In the genomic region with DNA sequence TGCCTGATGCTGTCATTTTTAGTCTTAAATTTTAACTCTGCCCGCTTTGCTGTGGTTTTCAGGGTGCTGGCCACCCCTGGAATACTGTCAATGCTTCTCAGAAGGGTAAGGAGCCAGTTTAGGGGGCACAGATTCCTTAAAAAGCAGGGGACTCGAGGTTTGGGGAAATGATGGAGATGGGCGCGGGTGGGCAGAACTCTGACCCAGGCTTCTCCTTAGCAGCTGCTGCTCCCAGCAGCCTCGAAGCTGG, we compare ENCODE assay signal across 1 cellular context.
TF ChIP-seq lines count a peak whose summit lies in the region.

No MANE protein-coding gene starts in this region.

TF ChIP-seq in K562, 482 proteins besides CTCF, POLR2A, EP300 and RAD21 (continued from another document):
- TF ChIP-seq, protein P1, sequence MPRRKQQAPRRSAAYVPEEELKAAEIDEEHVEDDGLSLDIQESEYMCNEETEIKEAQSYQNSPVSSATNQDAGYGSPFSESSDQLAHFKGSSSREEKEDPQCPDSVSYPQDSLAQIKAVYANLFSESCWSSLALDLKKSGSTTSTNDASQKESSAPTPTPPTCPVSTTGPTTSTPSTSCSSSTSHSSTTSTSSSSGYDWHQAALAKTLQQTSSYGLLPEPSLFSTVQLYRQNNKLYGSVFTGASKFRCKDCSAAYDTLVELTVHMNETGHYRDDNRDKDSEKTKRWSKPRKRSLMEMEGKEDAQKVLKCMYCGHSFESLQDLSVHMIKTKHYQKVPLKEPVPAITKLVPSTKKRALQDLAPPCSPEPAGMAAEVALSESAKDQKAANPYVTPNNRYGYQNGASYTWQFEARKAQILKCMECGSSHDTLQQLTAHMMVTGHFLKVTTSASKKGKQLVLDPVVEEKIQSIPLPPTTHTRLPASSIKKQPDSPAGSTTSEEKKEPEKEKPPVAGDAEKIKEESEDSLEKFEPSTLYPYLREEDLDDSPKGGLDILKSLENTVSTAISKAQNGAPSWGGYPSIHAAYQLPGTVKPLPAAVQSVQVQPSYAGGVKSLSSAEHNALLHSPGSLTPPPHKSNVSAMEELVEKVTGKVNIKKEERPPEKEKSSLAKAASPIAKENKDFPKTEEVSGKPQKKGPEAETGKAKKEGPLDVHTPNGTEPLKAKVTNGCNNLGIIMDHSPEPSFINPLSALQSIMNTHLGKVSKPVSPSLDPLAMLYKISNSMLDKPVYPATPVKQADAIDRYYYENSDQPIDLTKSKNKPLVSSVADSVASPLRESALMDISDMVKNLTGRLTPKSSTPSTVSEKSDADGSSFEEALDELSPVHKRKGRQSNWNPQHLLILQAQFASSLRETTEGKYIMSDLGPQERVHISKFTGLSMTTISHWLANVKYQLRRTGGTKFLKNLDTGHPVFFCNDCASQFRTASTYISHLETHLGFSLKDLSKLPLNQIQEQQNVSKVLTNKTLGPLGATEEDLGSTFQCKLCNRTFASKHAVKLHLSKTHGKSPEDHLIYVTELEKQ (CRISPR knock-in tag; IDR thresholded peaks at IDR 0.05) = no peak
- TF ChIP-seq, protein P2, sequence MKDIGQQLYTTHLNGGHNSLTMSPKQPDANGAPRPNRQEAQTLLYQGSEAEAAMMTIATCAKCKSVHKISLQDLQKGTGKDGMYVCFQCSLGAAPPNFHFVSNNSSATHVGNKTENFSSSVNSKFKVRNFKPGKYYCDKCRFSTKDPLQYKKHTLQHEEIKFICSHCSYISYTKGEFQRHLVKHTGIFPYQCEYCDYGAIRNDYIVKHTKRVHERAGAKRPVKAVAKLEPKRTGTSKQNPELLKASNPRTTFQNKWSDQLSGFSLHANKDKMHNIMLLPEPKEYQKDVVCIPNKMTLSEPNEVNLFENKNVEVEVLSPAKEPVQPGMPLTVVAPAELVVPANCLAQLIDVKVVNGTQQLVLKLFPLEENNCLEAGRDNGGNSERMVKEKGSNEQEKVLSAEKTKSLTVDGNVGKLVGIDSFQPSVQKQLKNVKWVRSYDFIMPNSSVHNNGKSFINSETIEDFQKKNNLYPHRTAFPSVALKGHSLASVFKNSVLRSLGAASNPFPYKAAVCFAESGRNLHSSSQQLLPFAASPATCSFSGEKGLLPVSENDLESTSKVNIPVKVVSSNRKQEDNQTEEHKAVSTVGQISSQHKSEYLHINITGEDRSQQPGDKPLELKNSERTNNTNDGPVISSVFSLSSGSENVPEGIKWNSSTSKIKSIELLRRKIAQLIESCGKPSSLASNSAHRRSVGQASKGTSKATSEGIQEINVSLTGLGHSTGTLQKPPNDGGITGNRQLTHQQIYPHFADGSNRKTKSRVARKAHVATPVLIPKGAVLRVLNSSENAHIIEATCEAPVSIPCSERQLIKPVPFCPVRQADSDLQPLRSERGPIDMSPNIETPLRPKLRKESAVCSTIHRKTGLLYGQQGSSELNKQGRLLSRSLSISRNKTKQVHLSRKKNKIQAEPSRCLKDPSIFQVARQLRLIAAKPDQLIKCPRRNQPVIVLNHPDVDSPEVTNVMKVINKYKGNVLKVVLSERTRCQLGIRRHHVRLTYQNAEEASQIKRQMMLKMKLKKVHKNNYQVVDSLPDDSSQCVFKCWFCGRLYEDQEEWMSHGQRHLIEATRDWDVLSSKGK (CRISPR knock-in tag; IDR thresholded peaks at IDR 0.05) = no peak
- TF ChIP-seq CHCHD3 (CRISPR knock-in tag; IDR thresholded peaks at IDR 0.05) (no peak), BRD9 (IDR thresholded peaks at IDR 0.05; ENCODE audit: low read depth, partially characterized antibody) (no peak), ZNF121 (CRISPR knock-in tag; conservative IDR thresholded peaks at IDR 0.05) (no peak), ETV5 (CRISPR knock-in tag; IDR thresholded peaks at IDR 0.05; ENCODE audit: low read depth) (no peak), ZNF324 (CRISPR knock-in tag; IDR thresholded peaks at IDR 0.05) (no peak), ZNF696 (CRISPR knock-in tag; conservative IDR thresholded peaks at IDR 0.05) (no peak), ZNF224 (CRISPR knock-in tag; IDR thresholded peaks at IDR 0.05) (no peak), ZNF436 (CRISPR knock-in tag; IDR thresholded peaks at IDR 0.05) (no peak), SIN3A (IDR thresholded peaks at IDR 0.05; ENCODE audit: borderline replicate concordance in 2 of 2, control insufficient read depth in 1 of 2, low read depth in 2 of 2, low read length in 2 of 2) (0 out of 4 replicates have a peak, but pooled peaks of 1 of the 2 experiments have one; percentile 15), ZNF699 (CRISPR knock-in tag; IDR thresholded peaks at IDR 0.05; ENCODE audit: insufficient replicate concordance) (no peak), EHMT2 (IDR thresholded peaks at IDR 0.05) (no peak), HNRNPL (IDR thresholded peaks at IDR 0.05; ENCODE audit: low read depth, low read length) (no peak), CHD4 (IDR thresholded peaks at IDR 0.05; ENCODE audit: insufficient read depth, insufficient replicate concordance, low read depth, low read length, poor library complexity, severe bottlenecking) (no peak), STAT5B (CRISPR knock-in tag; IDR thresholded peaks at IDR 0.05) (no peak), ZFX (CRISPR knock-in tag; IDR thresholded peaks at IDR 0.05) (no peak)
- TF ChIP-seq, protein P3, sequence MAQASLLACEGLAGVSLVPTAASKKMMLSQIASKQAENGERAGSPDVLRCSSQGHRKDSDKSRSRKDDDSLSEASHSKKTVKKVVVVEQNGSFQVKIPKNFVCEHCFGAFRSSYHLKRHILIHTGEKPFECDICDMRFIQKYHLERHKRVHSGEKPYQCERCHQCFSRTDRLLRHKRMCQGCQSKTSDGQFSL (CRISPR knock-in tag; IDR thresholded peaks at IDR 0.05) = no peak
- TF ChIP-seq, protein P3 (tag; IDR thresholded peaks at IDR 0.05) = 0 out of 4 replicates have a peak, but pooled peaks of 1 of the 2 experiments have one; percentile 30
- TF ChIP-seq, protein P4, sequence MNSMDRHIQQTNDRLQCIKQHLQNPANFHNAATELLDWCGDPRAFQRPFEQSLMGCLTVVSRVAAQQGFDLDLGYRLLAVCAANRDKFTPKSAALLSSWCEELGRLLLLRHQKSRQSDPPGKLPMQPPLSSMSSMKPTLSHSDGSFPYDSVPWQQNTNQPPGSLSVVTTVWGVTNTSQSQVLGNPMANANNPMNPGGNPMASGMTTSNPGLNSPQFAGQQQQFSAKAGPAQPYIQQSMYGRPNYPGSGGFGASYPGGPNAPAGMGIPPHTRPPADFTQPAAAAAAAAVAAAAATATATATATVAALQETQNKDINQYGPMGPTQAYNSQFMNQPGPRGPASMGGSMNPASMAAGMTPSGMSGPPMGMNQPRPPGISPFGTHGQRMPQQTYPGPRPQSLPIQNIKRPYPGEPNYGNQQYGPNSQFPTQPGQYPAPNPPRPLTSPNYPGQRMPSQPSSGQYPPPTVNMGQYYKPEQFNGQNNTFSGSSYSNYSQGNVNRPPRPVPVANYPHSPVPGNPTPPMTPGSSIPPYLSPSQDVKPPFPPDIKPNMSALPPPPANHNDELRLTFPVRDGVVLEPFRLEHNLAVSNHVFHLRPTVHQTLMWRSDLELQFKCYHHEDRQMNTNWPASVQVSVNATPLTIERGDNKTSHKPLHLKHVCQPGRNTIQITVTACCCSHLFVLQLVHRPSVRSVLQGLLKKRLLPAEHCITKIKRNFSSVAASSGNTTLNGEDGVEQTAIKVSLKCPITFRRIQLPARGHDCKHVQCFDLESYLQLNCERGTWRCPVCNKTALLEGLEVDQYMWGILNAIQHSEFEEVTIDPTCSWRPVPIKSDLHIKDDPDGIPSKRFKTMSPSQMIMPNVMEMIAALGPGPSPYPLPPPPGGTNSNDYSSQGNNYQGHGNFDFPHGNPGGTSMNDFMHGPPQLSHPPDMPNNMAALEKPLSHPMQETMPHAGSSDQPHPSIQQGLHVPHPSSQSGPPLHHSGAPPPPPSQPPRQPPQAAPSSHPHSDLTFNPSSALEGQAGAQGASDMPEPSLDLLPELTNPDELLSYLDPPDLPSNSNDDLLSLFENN (IDR thresholded peaks at IDR 0.05; ENCODE audit: low read depth in 2 of 2, low read length in 2 of 2) = no peak
- TF ChIP-seq, protein P5, sequence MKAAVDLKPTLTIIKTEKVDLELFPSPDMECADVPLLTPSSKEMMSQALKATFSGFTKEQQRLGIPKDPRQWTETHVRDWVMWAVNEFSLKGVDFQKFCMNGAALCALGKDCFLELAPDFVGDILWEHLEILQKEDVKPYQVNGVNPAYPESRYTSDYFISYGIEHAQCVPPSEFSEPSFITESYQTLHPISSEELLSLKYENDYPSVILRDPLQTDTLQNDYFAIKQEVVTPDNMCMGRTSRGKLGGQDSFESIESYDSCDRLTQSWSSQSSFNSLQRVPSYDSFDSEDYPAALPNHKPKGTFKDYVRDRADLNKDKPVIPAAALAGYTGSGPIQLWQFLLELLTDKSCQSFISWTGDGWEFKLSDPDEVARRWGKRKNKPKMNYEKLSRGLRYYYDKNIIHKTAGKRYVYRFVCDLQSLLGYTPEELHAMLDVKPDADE (conservative IDR thresholded peaks at IDR 0.05; ENCODE audit: control insufficient read depth, low read depth, low read length) = no peak
